1 cellular context compared by ENCODE assay signal in genomic region chr17:63446981-63447687, GRCh38.
TF ChIP-seq lines count a peak whose summit lies in the region.

No MANE protein-coding gene starts in this region.

TF ChIP-seq in GM23338, 12 proteins besides CTCF, POLR2A, EP300 and RAD21 (continued from another document):
- TF ChIP-seq ZNF462 (CRISPR knock-in tag; IDR thresholded peaks at IDR 0.05) (no peak), STAT1 (IDR thresholded peaks at IDR 0.05; ENCODE audit: unreplicated experiment) (no peak), ZNF331 (CRISPR knock-in tag; IDR thresholded peaks at IDR 0.05; ENCODE audit: low read depth) (no peak), EZH2 (IDR thresholded peaks at IDR 0.05; ENCODE audit: low read depth, unreplicated experiment) (no peak), ETS1 (IDR thresholded peaks at IDR 0.05) (no peak), CREB1 (CRISPR knock-in tag; IDR thresholded peaks at IDR 0.05; ENCODE audit: low read depth) (no peak), EZH2phosphoT487 (IDR thresholded peaks at IDR 0.05; ENCODE audit: unreplicated experiment) (no peak), NANOG (IDR thresholded peaks at IDR 0.05; ENCODE audit: borderline replicate concordance) (no peak), POLR2AphosphoS5 (IDR thresholded peaks at IDR 0.05; ENCODE audit: low read depth) (no peak), ZNF114 (CRISPR knock-in tag; IDR thresholded peaks at IDR 0.05) (no peak)
TF ChIP-seq in GM23338: peak in this region for 0.
